15 cellular contexts compared by ENCODE assay signal in genomic region chr1:198669771-198670170, GRCh38. TPM values are rescaled to one million over a fixed set of nuclear protein-coding genes. Genes with fewer than 3 reads are reported as not detected.
DNase-seq lines count a peak whose midpoint lies in the region; ATAC-seq and TF ChIP-seq lines count a peak whose summit lies in the region.
"Had no signal": no experiment of that assay in that cellular context is flagged by ENCODE, and none has a peak within 500 bp of the region (broad histone marks: within the 10 kb centered on the region; RNA-seq: fewer than 3 reads in every experiment).

No MANE protein-coding gene starts in this region.

- H3K9me1 ChIP-seq in IMR-90 (ENCODE audit: insufficient read depth, low read length): peaks cover 3% of the 10 kb centered on the region; the same call in 1 of the 2 replicates

- H2AK5ac ChIP-seq in IMR-90 (ENCODE audit: low read depth, low read length): no peak overlapping the region

- peak overlapping the region; percentile 83 to 88; a peak in 3 of 4 replicates for H3K27ac ChIP-seq in SK-N-SH (ENCODE audit: low read depth in 2 of 2, low read length in 1 of 2)
- H3K27ac ChIP-seq in IMR-90 (ENCODE audit: insufficient read depth, low read length): no peak overlapping the region
- H3K27ac ChIP-seq: 22Rv1, ascending aorta, dorsolateral prefrontal cortex, sigmoid colon had no signal

- H2AFZ ChIP-seq in SK-N-SH (ENCODE audit: low read depth) (no peak overlapping the region), IMR-90 (replicated peaks; ENCODE audit: low read length, poor library complexity) (no peak overlapping the region)

- no peaks in the 10 kb centered on the region for H3K27me3 Mint-ChIP-seq in activated T-helper 17 cell treated with anti-CD3 and anti-CD28 coated beads, Interleukin-2, amount 50 U/mL, for 72 hours
- no peaks in the 10 kb centered on the region for H3K27me3 Mint-ChIP-seq in naive thymus-derived CD8-positive, alpha-beta T cell

- no peak overlapping the region for H4K91ac ChIP-seq in IMR-90 (ENCODE audit: insufficient read depth, low read depth, low read length)

- H2BK20ac ChIP-seq in IMR-90 (ENCODE audit: low read depth, low read length): peak overlapping the region; percentile 98; the same call in 1 of the 2 replicates

- no peak overlapping the region for H3K23ac ChIP-seq in IMR-90 (ENCODE audit: low read depth, low read length)

- no peaks in the 10 kb centered on the region for H3K36me3 ChIP-seq in SK-N-SH (replicated peaks in 1 of 2; ENCODE audit: control insufficient read depth in 1 of 2, insufficient read depth in 2 of 2, low read length in 1 of 2)
- no peaks in the 10 kb centered on the region for H3K36me3 ChIP-seq in IMR-90 (ENCODE audit: control insufficient read depth, insufficient read depth, low read length)
- H3K36me3 ChIP-seq: ascending aorta, sigmoid colon had no signal

- peaks cover 96% of the 10 kb centered on the region for H3K36me3 Mint-ChIP-seq in activated T-helper 17 cell treated with anti-CD3 and anti-CD28 coated beads, Interleukin-2, amount 50 U/mL, for 72 hours (ENCODE audit: low read depth)
- H3K36me3 Mint-ChIP-seq in naive thymus-derived CD8-positive, alpha-beta T cell: peaks cover 5 to 75% (median 48%) of the 10 kb centered on the region in 3 donors

- no peaks in the 10 kb centered on the region for H3K79me1 ChIP-seq in IMR-90 (ENCODE audit: low read depth in 1 of 2, low read length in 2 of 2)

- no peak overlapping the region for H3K18ac ChIP-seq in IMR-90 (ENCODE audit: low read depth, low read length)

- CTCF ChIA-PET in SK-N-SH (lab: Yijun Ruan, JAX): interaction anchor here (0.7 to 0.9 kb wide), 2 partner anchors 16 to 546 kb away, joined by 3 read pairs; no protein-coding TSS in a partner anchor
- CTCF ChIA-PET in IMR-90 (lab: Yijun Ruan, JAX): no interaction called here

- no peak for TF ChIP-seq CTCF in SK-N-SH (IDR thresholded peaks at IDR 0.05)
- TF ChIP-seq CTCF in IMR-90 (conservative IDR thresholded peaks at IDR 0.05; ENCODE audit: low read depth, low read length): no peak

- dilution Hi-C loops in IMR-90 (cut with HindIII; ENCODE audit: low sequenced_read_pairs, unreplicated experiment): no loop called here

- no peaks in the 10 kb centered on the region for H3K79me2 ChIP-seq in SK-N-SH (ENCODE audit: insufficient read depth)

- no peaks in the 10 kb centered on the region for H3K9me3 Mint-ChIP-seq in activated T-helper 17 cell treated with anti-CD3 and anti-CD28 coated beads, Interleukin-2, amount 50 U/mL, for 72 hours
- H3K9me3 Mint-ChIP-seq in naive thymus-derived CD8-positive, alpha-beta T cell: peaks cover 0 to 2% (median 0%) of the 10 kb centered on the region in 9 donors

- H3F3A ChIP-seq in SK-N-SH (replicated peaks; ENCODE audit: insufficient read depth): peaks cover 44% of the 10 kb centered on the region

- H3K4me3 Mint-ChIP-seq in activated T-helper 17 cell treated with anti-CD3 and anti-CD28 coated beads, Interleukin-2, amount 50 U/mL, for 72 hours: peak overlapping the region; percentile 55
- peak overlapping the region; percentile 31 to 78 (median 68) for H3K4me3 Mint-ChIP-seq in naive thymus-derived CD8-positive, alpha-beta T cell

- no peak for TF ChIP-seq EP300 in SK-N-SH (IDR thresholded peaks at IDR 0.05; ENCODE audit: borderline replicate concordance in 1 of 2, low read depth in 1 of 2, low read length in 1 of 2)

- H2BK15ac ChIP-seq in IMR-90 (ENCODE audit: low read depth, low read length): 0 out of 3 replicates have a peak overlapping the region, but pooled peaks have one; percentile 81

- POLR2A ChIA-PET in SK-N-SH (lab: Yijun Ruan, JAX): no interaction called here
- POLR2A ChIA-PET in IMR-90 (lab: Charles Lee; ENCODE audit: unreplicated experiment): no interaction called here
- POLR2A ChIA-PET in naive thymus-derived CD8-positive, alpha-beta T cell (lab: Charles Lee): interaction anchor here (0.6 to 10.1 kb wide), 6 partner anchors 11 to 49 kb away, joined by 3 to 108 read pairs (median 4); no protein-coding TSS in a partner anchor

- H4K20me1 ChIP-seq in SK-N-SH (ENCODE audit: insufficient read depth): no peaks in the 10 kb centered on the region
- H4K20me1 ChIP-seq in IMR-90 (ENCODE audit: insufficient read depth, low read length): no peaks in the 10 kb centered on the region

- H3K4me3 ChIP-seq in SK-N-SH (ENCODE audit: low read depth in 2 of 2, low read length in 1 of 2): no peak overlapping the region
- H3K4me3 ChIP-seq in IMR-90 (ENCODE audit: insufficient read depth, low read depth, low read length): no peak overlapping the region
- H3K4me3 ChIP-seq: ascending aorta, dorsolateral prefrontal cortex, sigmoid colon had no signal

- no peak overlapping the region for H3K56ac ChIP-seq in IMR-90 (ENCODE audit: extremely low read depth, insufficient read depth, low read length)

- no peak for TF ChIP-seq POLR2A in IMR-90 (IDR thresholded peaks at IDR 0.05; ENCODE audit: low read depth, low read length)

- H3K14ac ChIP-seq in IMR-90 (replicated peaks; ENCODE audit: low read depth, low read length): no peak overlapping the region

- no peaks in the 10 kb centered on the region for H3K9me3 ChIP-seq in SK-N-SH
- no peaks in the 10 kb centered on the region for H3K9me3 ChIP-seq in IMR-90 (ENCODE audit: control insufficient read depth, insufficient read depth, low read length)
- H3K9me3 ChIP-seq: ascending aorta, sigmoid colon had no signal

- H3K4me1 ChIP-seq in SK-N-SH (ENCODE audit: control insufficient read depth in 1 of 2, insufficient read depth in 2 of 2, low read depth in 1 of 2, low read length in 1 of 2) (peaks cover 11 to 38% of the 10 kb centered on the region in 2 experiments; a peak in 3 of 4 replicates), IMR-90 (ENCODE audit: control insufficient read depth, insufficient read depth, low read length) (peaks cover 10% of the 10 kb centered on the region)
- H3K4me1 ChIP-seq: ascending aorta, sigmoid colon had no signal

- intact Hi-C loops in IMR-90 (cut with micrococcal nuclease): loop anchor here (2.0 kb wide), 1 partner anchor 173 kb away; no protein-coding TSS in a partner anchor

- no peak overlapping the region for H3K4me2 ChIP-seq in SK-N-SH
- H3K4me2 ChIP-seq in IMR-90 (ENCODE audit: low read depth, low read length): no peak overlapping the region

- BruUV-seq in IMR-90 (replicated peaks; lab: Mats Ljungman, UMichigan): no TSS peak

- ATAC-seq in SK-N-SH treated with all-trans-retinoic acid at 6 μM for 48 hours (no peak), IMR-90 (ENCODE audit: low read depth) (no peak)
- ATAC-seq in activated T-helper 17 cell treated with anti-CD3 and anti-CD28 coated beads, Interleukin-2, amount 50 U/mL, for 72 hours (replicated peaks): peak; percentile 17
- ATAC-seq in naive thymus-derived CD8-positive, alpha-beta T cell: no peak

- 89% methylated on average over 2 of the region's 2 CpGs for WGBS in SK-N-SH (ENCODE audit: low lambda C conversion rate)
- no CpG with 5 or more reads among the region's 2 CpGs for WGBS in IMR-90 (ENCODE audit: extremely low coverage in 2 of 2, insufficient read length in 1 of 2), 2 experiments

- H2AK9ac ChIP-seq in IMR-90 (replicated peaks; ENCODE audit: low read depth, low read length, poor library complexity): no peak overlapping the region

- H3K9me2 ChIP-seq in SK-N-SH: no peaks in the 10 kb centered on the region

- H3K4ac ChIP-seq in IMR-90 (ENCODE audit: low read depth, low read length): no peak overlapping the region

- peaks cover 56% of the 10 kb centered on the region for H3K4me1 Mint-ChIP-seq in activated T-helper 17 cell treated with anti-CD3 and anti-CD28 coated beads, Interleukin-2, amount 50 U/mL, for 72 hours
- H3K4me1 Mint-ChIP-seq in naive thymus-derived CD8-positive, alpha-beta T cell: peaks cover 42 to 90% (median 80%) of the 10 kb centered on the region in 4 donors

- H3K27me3 ChIP-seq in SK-N-SH (ENCODE audit: insufficient read depth): no peaks in the 10 kb centered on the region
- H3K27me3 ChIP-seq in IMR-90 (ENCODE audit: control insufficient read depth, insufficient read depth, low read length): no peaks in the 10 kb centered on the region
- H3K27me3 ChIP-seq: ascending aorta, dorsolateral prefrontal cortex, sigmoid colon had no signal

- H3K9ac ChIP-seq in SK-N-SH: 0 out of 2 replicates have a peak overlapping the region, but pooled peaks have one; percentile 32
- no peak overlapping the region for H3K9ac ChIP-seq in IMR-90 (ENCODE audit: low read depth, low read length)

- DNase-seq in SK-N-SH (no peak), IMR-90 (no peak), hippocampal formation (lab: John Stamatoyannopoulos, UW) (no peak), NCI-H2227 (lab: John Stamatoyannopoulos, UW; ENCODE audit: unreplicated experiment) (no peak), cerebellar nuclear complex (lab: John Stamatoyannopoulos, UW) (no peak)
- no peak for DNase-seq in naive thymus-derived CD8-positive, alpha-beta T cell
- DNase-seq: dorsolateral prefrontal cortex, GF-D8, NCI-H446, sigmoid colon had no signal

- H2BK120ac ChIP-seq in IMR-90 (ENCODE audit: low read depth, low read length): peak overlapping the region; percentile 66; the same call in 1 of the 2 replicates

- H4K8ac ChIP-seq in IMR-90 (ENCODE audit: low read depth in 2 of 2, low read length in 2 of 2): peak overlapping the region in 1 of 2 experiments; percentile 27; a peak in 1 of 4 replicates

- H4K5ac ChIP-seq in IMR-90 (ENCODE audit: low read depth, low read length): no peak overlapping the region

- peak overlapping the region; percentile 99 for H3K27ac Mint-ChIP-seq in activated T-helper 17 cell treated with anti-CD3 and anti-CD28 coated beads, Interleukin-2, amount 50 U/mL, for 72 hours
- peak overlapping the region; percentile 89 to 99 (median 94) for H3K27ac Mint-ChIP-seq in naive thymus-derived CD8-positive, alpha-beta T cell

- in situ Hi-C loops in IMR-90 (cut with MboI; ENCODE audit: low sequenced_read_pairs): loop anchor here (10.0 kb wide), 1 partner anchor 185 kb away; no protein-coding TSS in a partner anchor

- TF ChIP-seq RAD21 in SK-N-SH (IDR thresholded peaks at IDR 0.05; ENCODE audit: low read length) (no peak), IMR-90 (IDR thresholded peaks at IDR 0.05; ENCODE audit: low read length) (no peak)

- H2BK5ac ChIP-seq in IMR-90 (ENCODE audit: low read depth, low read length, poor library complexity, severe bottlenecking): no peak overlapping the region

RNA-seq across cellular contexts. Expression of gene PTPRC, which starts 30.9 kb away (rescaled TPM):
- polyA plus RNA-seq in SK-N-SH (2012; rRNA removed): 0.03 and 0.11 TPM in 2 replicates
- polyA plus RNA-seq in SK-N-SH (2012; cell fraction: cytosol; rRNA removed): 0.05 and 0.06 TPM in 2 replicates
- 0.10 TPM in 1 of 2 replicates, not detected in the other for polyA plus RNA-seq in SK-N-SH (2012; cell fraction: nucleus; rRNA removed)
- total RNA-seq in IMR-90 (2012; rRNA removed): not detected in 2 replicates
- not detected in 2 replicates for polyA plus RNA-seq in IMR-90 (2012; rRNA removed)
- not detected in 2 replicates for polyA plus RNA-seq in IMR-90 (2012; cell fraction: cytosol; rRNA removed)
- polyA plus RNA-seq in IMR-90 (2012; cell fraction: nucleus; rRNA removed; ENCODE audit: low replicate concordance): 0.06 TPM in 1 of 2 replicates, not detected in the other
- total RNA-seq in activated T-helper 17 cell treated with anti-CD3 and anti-CD28 coated beads, Interleukin-2, amount 50 U/mL, for 72 hours: 100 to 1,000 TPM; 366 to 421 TPM
- total RNA-seq in naive thymus-derived CD8-positive, alpha-beta T cell: 100 to 1,000 TPM; 906 to 970 TPM
- polyA plus RNA-seq in naive thymus-derived CD8-positive, alpha-beta T cell: 1,000 to 10,000 TPM in 2 of 3 donors, 100 to 1,000 TPM in 1; 980 to 1,253 (median 1,023) TPM
- total RNA-seq: HepG2 had no signal
- polyA plus RNA-seq: HepG2 had no signal

Comparison
In these comparisons a context has a peak if more than half of its experiments do, and no peak if none do; other contexts are left out.
1. RNA of gene PTPRC, which starts 30.9 kb away (total RNA-seq): 906 to 970 TPM in naive thymus-derived CD8-positive, alpha-beta T cell and 366 to 421 TPM in activated T-helper 17 cell treated with anti-CD3 and anti-CD28 coated beads, Interleukin-2, amount 50 U/mL, for 72 hours; not detected in IMR-90; every median in the first group is over 100 times any median in the second.